In the genomic region with DNA sequence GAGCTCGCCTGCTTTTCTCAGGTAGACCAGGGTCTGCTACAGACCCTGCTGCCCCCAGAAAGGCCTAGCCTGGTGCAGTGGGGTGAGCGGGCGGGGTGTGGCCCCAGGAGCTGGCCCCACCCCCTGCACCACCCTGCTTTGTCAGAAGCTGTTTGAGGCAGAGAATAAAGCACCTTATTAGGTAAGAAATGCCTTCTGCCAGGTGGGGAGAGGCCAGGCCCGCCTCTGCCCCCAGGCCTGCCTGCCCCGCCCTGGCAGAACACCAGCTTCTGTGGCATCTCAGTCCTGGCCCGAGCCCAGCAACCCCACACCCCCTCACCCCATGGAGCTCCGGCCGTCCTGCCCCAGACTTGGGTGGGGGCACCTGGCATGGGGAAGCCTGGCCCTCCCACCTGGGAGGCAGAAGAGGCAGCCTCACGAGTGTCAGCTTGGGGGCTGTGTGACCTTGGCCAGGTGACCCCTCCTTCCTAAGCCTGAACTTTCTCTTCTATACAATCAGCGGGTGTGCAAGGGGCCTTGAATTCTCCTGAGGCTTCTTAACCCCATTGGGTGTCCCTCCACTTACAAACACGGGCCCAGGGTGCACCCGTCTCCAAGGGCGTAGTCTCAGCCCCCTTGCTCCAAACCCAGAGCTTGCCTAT, we compare ENCODE assay signal across 11 cellular contexts. TPM values are rescaled to one million over a fixed set of nuclear protein-coding genes. Genes with fewer than 3 reads are reported as not detected.
DNase-seq lines count a peak whose midpoint lies in the region; ATAC-seq and TF ChIP-seq lines count a peak whose summit lies in the region.
"Had no signal": no experiment of that assay in that cellular context is flagged by ENCODE, and none has a peak within 500 bp of the region (broad histone marks: within the 10 kb centered on the region; RNA-seq: fewer than 3 reads in every experiment).

No MANE protein-coding gene starts in this region.

- H2AFZ ChIP-seq in OCI-LY7 (ENCODE audit: low read length) = no peak overlapping the region

- DNase-seq in NCI-H146 (lab: John Stamatoyannopoulos, UW) (peak; percentile 70), NCI-H146 treated with DMSO at 0.1 percent for 48 hours (lab: John Stamatoyannopoulos, UW; ENCODE audit: unreplicated experiment) (no peak), WTC11 (ENCODE audit: low spot score) (no peak), kidney epithelial cell (ENCODE audit: low read depth) (peak; percentile 57), tibial artery (no peak), NCI-H1092 (lab: John Stamatoyannopoulos, UW) (no peak), OCI-LY7 (ENCODE audit: low spot score) (no peak)
- no peak for DNase-seq in stimulated activated CD4-positive, alpha-beta T cell treated with anti-CD3 and anti-CD28 coated beads, Interleukin-12 subunit alpha, Interleukin-12 subunit beta, amount 100 ng/mL, for 4 hours
- DNase-seq: activated CD4-positive, alpha-beta T cell treated with anti-CD3 and anti-CD28 coated beads, Interleukin-2, amount 50 U/mL, for 48 hours; NCI-H524 treated with DMSO at 0.1 percent for 48 hours had no signal

- no peak overlapping the region for H3K4me3 ChIP-seq in kidney epithelial cell (ENCODE audit: low read depth, low read length)
- no peak overlapping the region for H3K4me3 ChIP-seq in tibial artery
- no peak overlapping the region for H3K4me3 ChIP-seq in OCI-LY7 (ENCODE audit: low read depth, low read length, poor library complexity, severe bottlenecking)
- H3K4me3 ChIP-seq: cardiac muscle cell had no signal

- peaks cover 9 to 74% (median 42%) of the 10 kb centered on the region in 4 donors for H3K4me1 ChIP-seq in tibial artery
- no peaks in the 10 kb centered on the region for H3K4me1 ChIP-seq in OCI-LY7 (ENCODE audit: insufficient read depth, low read length, poor library complexity, severe bottlenecking)

- H3K4me2 ChIP-seq in OCI-LY7 (ENCODE audit: low read length) = no peak overlapping the region

- H3K4me3 Mint-ChIP-seq in WTC11 = no peak overlapping the region

- no peaks in the 10 kb centered on the region for H3K9me3 ChIP-seq in tibial artery
- no peaks in the 10 kb centered on the region for H3K9me3 ChIP-seq in OCI-LY7 (ENCODE audit: low read length)

- H3K79me2 ChIP-seq in OCI-LY7 (ENCODE audit: insufficient read depth, low read depth, low read length) = no peaks in the 10 kb centered on the region

- no peaks in the 10 kb centered on the region for H3K36me3 ChIP-seq in kidney epithelial cell (ENCODE audit: control insufficient read depth, insufficient read depth, low read length)
- H3K36me3 ChIP-seq in tibial artery = no peaks in the 10 kb centered on the region
- no peaks in the 10 kb centered on the region for H3K36me3 ChIP-seq in OCI-LY7 (ENCODE audit: insufficient read depth, low read length)
- H3K36me3 ChIP-seq: cardiac muscle cell had no signal

- no peak overlapping the region for H3K27ac Mint-ChIP-seq in WTC11

- peak; percentile 43 for ATAC-seq in WTC11

- H3K27me3 ChIP-seq in kidney epithelial cell (ENCODE audit: control insufficient read depth, insufficient read depth, low read length) = no peaks in the 10 kb centered on the region
- peaks cover 0 to 3% of the 10 kb centered on the region in 2 donors for H3K27me3 ChIP-seq in tibial artery

- H3K27me3 Mint-ChIP-seq in WTC11 (ENCODE audit: low read depth) = no peaks in the 10 kb centered on the region

- CTCF ChIA-PET in WTC11 (lab: Charles Lee) (interaction anchor here (0.5 to 3.3 kb wide), 19 partner anchors 8 to 858 kb away, joined by 3 to 29 read pairs (median 4); no protein-coding TSS in a partner anchor), OCI-LY7 (lab: Charles Lee; ENCODE audit: unreplicated experiment) (no interaction called here)

- intact Hi-C loops in tibial artery (cut with DNase I; ENCODE audit: low total_unique reads) = loop anchor here (10.0 kb wide), 1 partner anchor 436 kb away; no protein-coding TSS in a partner anchor
- intact Hi-C loops in OCI-LY7 (cut with micrococcal nuclease; ENCODE audit: unreplicated experiment) = no loop called here

- H3K36me3 Mint-ChIP-seq in WTC11 = no peaks in the 10 kb centered on the region

- no peaks in the 10 kb centered on the region for H3K9me3 Mint-ChIP-seq in WTC11

- BruUV-seq in OCI-LY7 (replicated peaks; lab: Mats Ljungman, UMichigan) = no TSS peak

- POLR2A ChIA-PET in WTC11 (lab: Charles Lee) (no interaction called here), OCI-LY7 (lab: Charles Lee) (no interaction called here)

- H3K9me2 ChIP-seq in OCI-LY7 (ENCODE audit: insufficient read depth, low read length) = no peaks in the 10 kb centered on the region

- TF ChIP-seq CTCF in WTC11 (IDR thresholded peaks at IDR 0.05) (no peak), kidney epithelial cell (IDR thresholded peaks at IDR 0.05; ENCODE audit: insufficient read depth, low read length, poor library complexity, severe bottlenecking) (no peak), tibial artery (IDR thresholded peaks at IDR 0.05) (no peak), OCI-LY7 (conservative IDR thresholded peaks at IDR 0.05; ENCODE audit: low read length) (no peak)

- peaks cover 26% of the 10 kb centered on the region for H3K4me1 Mint-ChIP-seq in WTC11

- H3K27ac ChIP-seq in tibial artery (peak overlapping the region; percentile 58 to 78), OCI-LY7 (ENCODE audit: low read depth, low read length, poor library complexity, severe bottlenecking) (no peak overlapping the region)
- H3K27ac ChIP-seq: cardiac muscle cell had no signal

- no peaks in the 10 kb centered on the region for H4K20me1 ChIP-seq in OCI-LY7 (ENCODE audit: insufficient read depth, low read length)

TF ChIP-seq in WTC11, 78 proteins besides CTCF, POLR2A, EP300 and RAD21 (continues in another document):
- TF ChIP-seq, protein P1, sequence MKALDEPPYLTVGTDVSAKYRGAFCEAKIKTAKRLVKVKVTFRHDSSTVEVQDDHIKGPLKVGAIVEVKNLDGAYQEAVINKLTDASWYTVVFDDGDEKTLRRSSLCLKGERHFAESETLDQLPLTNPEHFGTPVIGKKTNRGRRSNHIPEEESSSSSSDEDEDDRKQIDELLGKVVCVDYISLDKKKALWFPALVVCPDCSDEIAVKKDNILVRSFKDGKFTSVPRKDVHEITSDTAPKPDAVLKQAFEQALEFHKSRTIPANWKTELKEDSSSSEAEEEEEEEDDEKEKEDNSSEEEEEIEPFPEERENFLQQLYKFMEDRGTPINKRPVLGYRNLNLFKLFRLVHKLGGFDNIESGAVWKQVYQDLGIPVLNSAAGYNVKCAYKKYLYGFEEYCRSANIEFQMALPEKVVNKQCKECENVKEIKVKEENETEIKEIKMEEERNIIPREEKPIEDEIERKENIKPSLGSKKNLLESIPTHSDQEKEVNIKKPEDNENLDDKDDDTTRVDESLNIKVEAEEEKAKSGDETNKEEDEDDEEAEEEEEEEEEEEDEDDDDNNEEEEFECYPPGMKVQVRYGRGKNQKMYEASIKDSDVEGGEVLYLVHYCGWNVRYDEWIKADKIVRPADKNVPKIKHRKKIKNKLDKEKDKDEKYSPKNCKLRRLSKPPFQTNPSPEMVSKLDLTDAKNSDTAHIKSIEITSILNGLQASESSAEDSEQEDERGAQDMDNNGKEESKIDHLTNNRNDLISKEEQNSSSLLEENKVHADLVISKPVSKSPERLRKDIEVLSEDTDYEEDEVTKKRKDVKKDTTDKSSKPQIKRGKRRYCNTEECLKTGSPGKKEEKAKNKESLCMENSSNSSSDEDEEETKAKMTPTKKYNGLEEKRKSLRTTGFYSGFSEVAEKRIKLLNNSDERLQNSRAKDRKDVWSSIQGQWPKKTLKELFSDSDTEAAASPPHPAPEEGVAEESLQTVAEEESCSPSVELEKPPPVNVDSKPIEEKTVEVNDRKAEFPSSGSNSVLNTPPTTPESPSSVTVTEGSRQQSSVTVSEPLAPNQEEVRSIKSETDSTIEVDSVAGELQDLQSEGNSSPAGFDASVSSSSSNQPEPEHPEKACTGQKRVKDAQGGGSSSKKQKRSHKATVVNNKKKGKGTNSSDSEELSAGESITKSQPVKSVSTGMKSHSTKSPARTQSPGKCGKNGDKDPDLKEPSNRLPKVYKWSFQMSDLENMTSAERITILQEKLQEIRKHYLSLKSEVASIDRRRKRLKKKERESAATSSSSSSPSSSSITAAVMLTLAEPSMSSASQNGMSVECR (CRISPR knock-in tag; IDR thresholded peaks at IDR 0.05; ENCODE audit: borderline replicate concordance) = no peak
- no peak for TF ChIP-seq ZNF138 (CRISPR knock-in tag; conservative IDR thresholded peaks at IDR 0.05)
- no peak for TF ChIP-seq NR2C2 (CRISPR knock-in tag; IDR thresholded peaks at IDR 0.05)
- no peak for TF ChIP-seq GRHL2 (CRISPR knock-in tag; IDR thresholded peaks at IDR 0.05; ENCODE audit: insufficient replicate concordance, severe bottlenecking)
- TF ChIP-seq, protein P2, sequence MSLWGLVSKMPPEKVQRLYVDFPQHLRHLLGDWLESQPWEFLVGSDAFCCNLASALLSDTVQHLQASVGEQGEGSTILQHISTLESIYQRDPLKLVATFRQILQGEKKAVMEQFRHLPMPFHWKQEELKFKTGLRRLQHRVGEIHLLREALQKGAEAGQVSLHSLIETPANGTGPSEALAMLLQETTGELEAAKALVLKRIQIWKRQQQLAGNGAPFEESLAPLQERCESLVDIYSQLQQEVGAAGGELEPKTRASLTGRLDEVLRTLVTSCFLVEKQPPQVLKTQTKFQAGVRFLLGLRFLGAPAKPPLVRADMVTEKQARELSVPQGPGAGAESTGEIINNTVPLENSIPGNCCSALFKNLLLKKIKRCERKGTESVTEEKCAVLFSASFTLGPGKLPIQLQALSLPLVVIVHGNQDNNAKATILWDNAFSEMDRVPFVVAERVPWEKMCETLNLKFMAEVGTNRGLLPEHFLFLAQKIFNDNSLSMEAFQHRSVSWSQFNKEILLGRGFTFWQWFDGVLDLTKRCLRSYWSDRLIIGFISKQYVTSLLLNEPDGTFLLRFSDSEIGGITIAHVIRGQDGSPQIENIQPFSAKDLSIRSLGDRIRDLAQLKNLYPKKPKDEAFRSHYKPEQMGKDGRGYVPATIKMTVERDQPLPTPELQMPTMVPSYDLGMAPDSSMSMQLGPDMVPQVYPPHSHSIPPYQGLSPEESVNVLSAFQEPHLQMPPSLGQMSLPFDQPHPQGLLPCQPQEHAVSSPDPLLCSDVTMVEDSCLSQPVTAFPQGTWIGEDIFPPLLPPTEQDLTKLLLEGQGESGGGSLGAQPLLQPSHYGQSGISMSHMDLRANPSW (CRISPR knock-in tag; conservative IDR thresholded peaks at IDR 0.05; ENCODE audit: low read depth) = no peak
- TF ChIP-seq ZNF263 (CRISPR knock-in tag; IDR thresholded peaks at IDR 0.05; ENCODE audit: low read depth) = no peak
- TF ChIP-seq, protein P3, sequence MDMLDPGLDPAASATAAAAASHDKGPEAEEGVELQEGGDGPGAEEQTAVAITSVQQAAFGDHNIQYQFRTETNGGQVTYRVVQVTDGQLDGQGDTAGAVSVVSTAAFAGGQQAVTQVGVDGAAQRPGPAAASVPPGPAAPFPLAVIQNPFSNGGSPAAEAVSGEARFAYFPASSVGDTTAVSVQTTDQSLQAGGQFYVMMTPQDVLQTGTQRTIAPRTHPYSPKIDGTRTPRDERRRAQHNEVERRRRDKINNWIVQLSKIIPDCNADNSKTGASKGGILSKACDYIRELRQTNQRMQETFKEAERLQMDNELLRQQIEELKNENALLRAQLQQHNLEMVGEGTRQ (CRISPR knock-in tag; IDR thresholded peaks at IDR 0.05) = no peak

RNA-seq across cellular contexts. Expression of a gene that starts 43.2 kb away (rescaled TPM):
- 0.09 to 0.11 TPM (median 0.11 TPM) in 3 replicates for total RNA-seq in WTC11 (2021)
- 18.5 and 19.4 TPM in 2 replicates for total RNA-seq in kidney epithelial cell
- not detected in 2 replicates for total RNA-seq in OCI-LY7 (2014; rRNA removed; shearing (Covaris generic))
- total RNA-seq in OCI-LY7 (2022) = not detected in 2 replicates
- total RNA-seq: cardiac muscle cell had no signal

Comparison
In these comparisons a context has a peak if more than half of its experiments do, and no peak if none do; other contexts are left out.
1. DNase-seq: peak in NCI-H146 (single experiment) and kidney epithelial cell (single experiment); none in NCI-H146 treated with DMSO at 0.1 percent for 48 hours (single experiment), WTC11 (single experiment), tibial artery (0 of 2), stimulated activated CD4-positive, alpha-beta T cell treated with anti-CD3 and anti-CD28 coated beads, Interleukin-12 subunit alpha, Interleukin-12 subunit beta, amount 100 ng/mL, for 4 hours (single experiment), NCI-H1092 (single experiment) and OCI-LY7 (single experiment).
2. RNA of a gene that starts 43.2 kb away (total RNA-seq): 18.5 to 19.4 TPM in kidney epithelial cell; 0.09 to 0.11 TPM in WTC11 and not detected in OCI-LY7; every median in the first group is over 10 times any median in the second.